Comparison of ENCODE assay signal across 1 cellular context in genomic region chr20:62900052-62900691, GRCh38.
TF ChIP-seq lines count a peak whose summit lies in the region.

No MANE protein-coding gene starts in this region.

TF ChIP-seq in HepG2, 621 proteins besides CTCF, POLR2A, EP300 and RAD21 (continued from another document and continues in another):
- TF ChIP-seq ZNF44 (CRISPR knock-in tag; IDR thresholded peaks at IDR 0.05): no peak; the same call in 1 of the 2 replicates
- peak; percentile 78; the same call in 1 of the 2 replicates for TF ChIP-seq ZNF34 (CRISPR knock-in tag; IDR thresholded peaks at IDR 0.05; ENCODE audit: borderline replicate concordance)
- TF ChIP-seq THYN1 (CRISPR knock-in tag; IDR thresholded peaks at IDR 0.05; ENCODE audit: borderline replicate concordance, low read depth): no peak
- TF ChIP-seq SMARCC2 (IDR thresholded peaks at IDR 0.05): no peak
- peak; percentile 64 for TF ChIP-seq ZBTB44 (CRISPR knock-in tag; IDR thresholded peaks at IDR 0.05)
- peak; percentile 59 for TF ChIP-seq ZNF124 (CRISPR knock-in tag; IDR thresholded peaks at IDR 0.05)
- TF ChIP-seq ZNF224 (CRISPR knock-in tag; IDR thresholded peaks at IDR 0.05): 0 out of 2 replicates have a peak, but pooled peaks have one; percentile 90
- peak; percentile 96 for TF ChIP-seq ZSCAN31 (CRISPR knock-in tag; IDR thresholded peaks at IDR 0.05; ENCODE audit: low read depth)
- TF ChIP-seq ZNF234 (CRISPR knock-in tag; conservative IDR thresholded peaks at IDR 0.05): no peak
- TF ChIP-seq, protein P1, sequence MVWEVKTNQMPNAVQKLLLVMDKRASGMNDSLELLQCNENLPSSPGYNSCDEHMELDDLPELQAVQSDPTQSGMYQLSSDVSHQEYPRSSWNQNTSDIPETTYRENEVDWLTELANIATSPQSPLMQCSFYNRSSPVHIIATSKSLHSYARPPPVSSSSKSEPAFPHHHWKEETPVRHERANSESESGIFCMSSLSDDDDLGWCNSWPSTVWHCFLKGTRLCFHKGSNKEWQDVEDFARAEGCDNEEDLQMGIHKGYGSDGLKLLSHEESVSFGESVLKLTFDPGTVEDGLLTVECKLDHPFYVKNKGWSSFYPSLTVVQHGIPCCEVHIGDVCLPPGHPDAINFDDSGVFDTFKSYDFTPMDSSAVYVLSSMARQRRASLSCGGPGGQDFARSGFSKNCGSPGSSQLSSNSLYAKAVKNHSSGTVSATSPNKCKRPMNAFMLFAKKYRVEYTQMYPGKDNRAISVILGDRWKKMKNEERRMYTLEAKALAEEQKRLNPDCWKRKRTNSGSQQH (CRISPR knock-in tag; IDR thresholded peaks at IDR 0.05; ENCODE audit: low read depth): peak; percentile 82; the same call in 1 of the 2 replicates
- no peak for TF ChIP-seq KIAA2018 (CRISPR knock-in tag; IDR thresholded peaks at IDR 0.05; ENCODE audit: borderline replicate concordance)
- no peak for TF ChIP-seq BHLHE40 (IDR thresholded peaks at IDR 0.05; ENCODE audit: low read length)
- no peak; the same call in 1 of the 2 replicates for TF ChIP-seq PAX8 (CRISPR knock-in tag; IDR thresholded peaks at IDR 0.05; ENCODE audit: borderline replicate concordance)
- peak; percentile 100 for TF ChIP-seq AGO2 (optimal IDR thresholded peaks at IDR 0.05; ENCODE audit: low read depth, low read length)
- TF ChIP-seq TAF15 (IDR thresholded peaks at IDR 0.05; ENCODE audit: low read depth, low read length, poor library complexity, severe bottlenecking): peak; percentile 91
- TF ChIP-seq TAF1 (CRISPR knock-in tag; IDR thresholded peaks at IDR 0.05): no peak; the same call in 1 of the 2 replicates
- TF ChIP-seq ZNF260 (CRISPR knock-in tag; IDR thresholded peaks at IDR 0.05; ENCODE audit: borderline replicate concordance, low read depth): no peak; the same call in 1 of the 2 replicates
- peak; percentile 85 for TF ChIP-seq ZSCAN21 (CRISPR knock-in tag; IDR thresholded peaks at IDR 0.05; ENCODE audit: borderline replicate concordance)
- no peak for TF ChIP-seq RBAK (CRISPR knock-in tag; IDR thresholded peaks at IDR 0.05)
- no peak for TF ChIP-seq TCF7L2 (IDR thresholded peaks at IDR 0.05; ENCODE audit: low read depth, low read length)
- TF ChIP-seq, protein P2, sequence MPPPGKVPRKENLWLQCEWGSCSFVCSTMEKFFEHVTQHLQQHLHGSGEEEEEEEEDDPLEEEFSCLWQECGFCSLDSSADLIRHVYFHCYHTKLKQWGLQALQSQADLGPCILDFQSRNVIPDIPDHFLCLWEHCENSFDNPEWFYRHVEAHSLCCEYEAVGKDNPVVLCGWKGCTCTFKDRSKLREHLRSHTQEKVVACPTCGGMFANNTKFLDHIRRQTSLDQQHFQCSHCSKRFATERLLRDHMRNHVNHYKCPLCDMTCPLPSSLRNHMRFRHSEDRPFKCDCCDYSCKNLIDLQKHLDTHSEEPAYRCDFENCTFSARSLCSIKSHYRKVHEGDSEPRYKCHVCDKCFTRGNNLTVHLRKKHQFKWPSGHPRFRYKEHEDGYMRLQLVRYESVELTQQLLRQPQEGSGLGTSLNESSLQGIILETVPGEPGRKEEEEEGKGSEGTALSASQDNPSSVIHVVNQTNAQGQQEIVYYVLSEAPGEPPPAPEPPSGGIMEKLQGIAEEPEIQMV (CRISPR knock-in tag; IDR thresholded peaks at IDR 0.05; ENCODE audit: low read depth): peak; percentile 76; the same call in 1 of the 2 replicates
- no peak for TF ChIP-seq RARG (CRISPR knock-in tag; IDR thresholded peaks at IDR 0.05; ENCODE audit: low read depth)
- peak; percentile 44 for TF ChIP-seq THAP11 (CRISPR knock-in tag; IDR thresholded peaks at IDR 0.05)
- TF ChIP-seq HOXA5 (CRISPR knock-in tag; IDR thresholded peaks at IDR 0.05): peak; percentile 97
- peak; percentile 23; the same call in 1 of the 2 replicates for TF ChIP-seq DDIT3 (CRISPR knock-in tag; IDR thresholded peaks at IDR 0.05)
- TF ChIP-seq, protein P3, sequence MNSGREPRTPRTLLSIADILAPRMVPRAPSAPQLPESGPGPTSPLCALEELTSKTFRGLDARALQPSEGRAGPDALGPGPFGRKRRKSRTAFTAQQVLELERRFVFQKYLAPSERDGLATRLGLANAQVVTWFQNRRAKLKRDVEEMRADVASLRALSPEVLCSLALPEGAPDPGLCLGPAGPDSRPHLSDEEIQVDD (CRISPR knock-in tag; IDR thresholded peaks at IDR 0.05; ENCODE audit: borderline replicate concordance): no peak
- peak; percentile 68; the same call in 1 of the 2 replicates for TF ChIP-seq IRF9 (CRISPR knock-in tag; IDR thresholded peaks at IDR 0.05; ENCODE audit: borderline replicate concordance)
- peak; percentile 86 for TF ChIP-seq ZNF331 (CRISPR knock-in tag; IDR thresholded peaks at IDR 0.05)
- 0 out of 2 replicates have a peak, but pooled peaks have one; percentile 50 for TF ChIP-seq FOXK1 (CRISPR knock-in tag; IDR thresholded peaks at IDR 0.05; ENCODE audit: borderline replicate concordance, low read depth)
- TF ChIP-seq, protein P4, sequence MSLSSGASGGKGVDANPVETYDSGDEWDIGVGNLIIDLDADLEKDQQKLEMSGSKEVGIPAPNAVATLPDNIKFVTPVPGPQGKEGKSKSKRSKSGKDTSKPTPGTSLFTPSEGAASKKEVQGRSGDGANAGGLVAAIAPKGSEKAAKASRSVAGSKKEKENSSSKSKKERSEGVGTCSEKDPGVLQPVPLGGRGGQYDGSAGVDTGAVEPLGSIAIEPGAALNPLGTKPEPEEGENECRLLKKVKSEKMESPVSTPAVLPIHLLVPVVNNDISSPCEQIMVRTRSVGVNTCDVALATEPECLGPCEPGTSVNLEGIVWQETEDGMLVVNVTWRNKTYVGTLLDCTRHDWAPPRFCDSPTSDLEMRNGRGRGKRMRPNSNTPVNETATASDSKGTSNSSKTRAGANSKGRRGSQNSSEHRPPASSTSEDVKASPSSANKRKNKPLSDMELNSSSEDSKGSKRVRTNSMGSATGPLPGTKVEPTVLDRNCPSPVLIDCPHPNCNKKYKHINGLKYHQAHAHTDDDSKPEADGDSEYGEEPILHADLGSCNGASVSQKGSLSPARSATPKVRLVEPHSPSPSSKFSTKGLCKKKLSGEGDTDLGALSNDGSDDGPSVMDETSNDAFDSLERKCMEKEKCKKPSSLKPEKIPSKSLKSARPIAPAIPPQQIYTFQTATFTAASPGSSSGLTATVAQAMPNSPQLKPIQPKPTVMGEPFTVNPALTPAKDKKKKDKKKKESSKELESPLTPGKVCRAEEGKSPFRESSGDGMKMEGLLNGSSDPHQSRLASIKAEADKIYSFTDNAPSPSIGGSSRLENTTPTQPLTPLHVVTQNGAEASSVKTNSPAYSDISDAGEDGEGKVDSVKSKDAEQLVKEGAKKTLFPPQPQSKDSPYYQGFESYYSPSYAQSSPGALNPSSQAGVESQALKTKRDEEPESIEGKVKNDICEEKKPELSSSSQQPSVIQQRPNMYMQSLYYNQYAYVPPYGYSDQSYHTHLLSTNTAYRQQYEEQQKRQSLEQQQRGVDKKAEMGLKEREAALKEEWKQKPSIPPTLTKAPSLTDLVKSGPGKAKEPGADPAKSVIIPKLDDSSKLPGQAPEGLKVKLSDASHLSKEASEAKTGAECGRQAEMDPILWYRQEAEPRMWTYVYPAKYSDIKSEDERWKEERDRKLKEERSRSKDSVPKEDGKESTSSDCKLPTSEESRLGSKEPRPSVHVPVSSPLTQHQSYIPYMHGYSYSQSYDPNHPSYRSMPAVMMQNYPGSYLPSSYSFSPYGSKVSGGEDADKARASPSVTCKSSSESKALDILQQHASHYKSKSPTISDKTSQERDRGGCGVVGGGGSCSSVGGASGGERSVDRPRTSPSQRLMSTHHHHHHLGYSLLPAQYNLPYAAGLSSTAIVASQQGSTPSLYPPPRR (CRISPR knock-in tag; IDR thresholded peaks at IDR 0.05; ENCODE audit: borderline replicate concordance): peak; percentile 56; the same call in 1 of the 2 replicates
- no peak for TF ChIP-seq KLF11 (CRISPR knock-in tag; IDR thresholded peaks at IDR 0.05)
- TF ChIP-seq MED1 (CRISPR knock-in tag; IDR thresholded peaks at IDR 0.05): peak; percentile 86
